ENCODE assay signal across 2 cellular contexts in the genomic region with DNA sequence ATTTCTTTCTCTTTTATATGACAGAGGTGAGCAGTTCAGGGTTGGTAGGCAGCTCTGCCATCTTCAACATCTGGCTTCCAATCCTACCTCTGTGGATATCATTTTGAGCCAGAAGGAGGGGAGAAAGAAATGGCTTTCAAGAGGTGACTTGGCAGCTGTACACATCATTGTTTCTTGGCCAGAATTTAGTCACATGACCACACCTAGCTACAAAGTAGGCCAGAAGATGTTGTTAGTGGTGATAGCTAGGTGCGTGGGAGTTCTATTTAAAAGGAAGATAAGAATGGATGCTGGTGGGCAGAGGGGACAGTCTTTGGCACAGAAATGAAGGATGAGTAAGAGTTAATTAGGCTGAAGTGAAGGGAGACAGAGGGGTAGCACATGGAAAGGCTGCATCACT.
TF ChIP-seq lines count a peak whose summit lies in the region.

No MANE protein-coding gene starts in this region.

TF ChIP-seq in HepG2, 621 proteins besides CTCF, POLR2A, EP300 and RAD21:
- TF ChIP-seq ZNF160 (CRISPR knock-in tag; IDR thresholded peaks at IDR 0.05), result no peak
- TF ChIP-seq ZNF709 (CRISPR knock-in tag; IDR thresholded peaks at IDR 0.05), result no peak
- peak; percentile 24; the same call in 1 of the 2 replicates for TF ChIP-seq RAD51 (IDR thresholded peaks at IDR 0.05; ENCODE audit: borderline replicate concordance)
- TF ChIP-seq ZNF510 (CRISPR knock-in tag; IDR thresholded peaks at IDR 0.05; ENCODE audit: low read depth), result no peak
- TF ChIP-seq DRAP1 (CRISPR knock-in tag; IDR thresholded peaks at IDR 0.05), result no peak

TF ChIP-seq in K562, 482 proteins besides CTCF, POLR2A, EP300 and RAD21:
- TF ChIP-seq TFE3 (CRISPR knock-in tag; IDR thresholded peaks at IDR 0.05) (peak; percentile 85), E2F8 (IDR thresholded peaks at IDR 0.05; ENCODE audit: low read depth, partially characterized antibody) (no peak)
